ENCODE assay signal across 7 cellular contexts in the genomic region with DNA sequence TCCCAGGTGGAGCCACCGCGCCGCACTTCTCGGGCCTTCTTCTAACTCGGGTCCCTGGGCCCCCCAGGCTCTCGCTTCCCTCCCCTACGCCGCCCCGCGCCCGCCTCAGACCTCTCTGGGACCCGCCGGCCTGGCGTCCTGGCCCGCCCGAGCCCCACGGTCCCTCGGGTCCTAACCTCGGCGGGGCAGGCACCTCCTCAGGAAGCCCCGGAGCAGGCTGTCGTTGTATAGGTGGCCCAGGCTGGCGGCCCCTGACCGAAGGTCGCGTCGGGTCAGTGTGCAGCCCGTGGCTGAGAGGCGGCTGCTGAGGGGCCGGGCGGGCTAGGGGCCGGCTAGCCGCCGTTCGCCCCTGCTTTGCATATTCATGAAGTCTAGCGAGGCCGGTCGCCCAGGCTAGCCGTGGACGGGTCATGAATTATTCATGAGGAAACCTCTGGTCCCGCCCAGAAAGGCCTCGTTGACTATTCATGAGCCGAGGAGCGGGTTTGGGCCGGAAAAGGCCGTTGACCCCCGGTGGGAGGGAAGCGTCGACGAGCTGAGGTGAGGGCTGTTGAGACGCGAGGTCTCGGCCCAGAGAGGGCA. TPM values are rescaled to one million over a fixed set of nuclear protein-coding genes. Genes with fewer than 3 reads are reported as not detected.
DNase-seq lines count a peak whose midpoint lies in the region; ATAC-seq and TF ChIP-seq lines count a peak whose summit lies in the region.

A gene with protein sequence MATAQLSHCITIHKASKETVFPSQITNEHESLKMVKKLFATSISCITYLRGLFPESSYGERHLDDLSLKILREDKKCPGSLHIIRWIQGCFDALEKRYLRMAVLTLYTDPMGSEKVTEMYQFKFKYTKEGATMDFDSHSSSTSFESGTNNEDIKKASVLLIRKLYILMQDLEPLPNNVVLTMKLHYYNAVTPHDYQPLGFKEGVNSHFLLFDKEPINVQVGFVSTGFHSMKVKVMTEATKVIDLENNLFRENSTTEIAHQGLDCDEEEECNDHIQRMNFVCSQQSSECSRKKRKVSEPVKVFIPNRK (plus strand): TSS at position 513 of the 582 bp plus-strand sequence. CDS start 13,489 bp downstream, outside the sequence.

- H3K27ac Mint-ChIP-seq in stimulated activated naive B cell treated with anti-CD40 and anti-IgM and Interleukin-4, amounts not matched to agents 10 μg/mL and 1 μg/mL and 100 μg/mL, for 72 hours, result peak within 1 kb of the TSS; percentile 51

- peaks cover 8 to 17% of the 10 kb centered on the region in 2 donors for H3K4me1 Mint-ChIP-seq in stimulated activated naive B cell treated with anti-CD40 and anti-IgM and Interleukin-4, amounts not matched to agents 10 μg/mL and 1 μg/mL and 100 μg/mL, for 72 hours

- no peaks in the 10 kb centered on the region for H3K36me3 Mint-ChIP-seq in stimulated activated naive B cell treated with anti-CD40 and anti-IgM and Interleukin-4, amounts not matched to agents 10 μg/mL and 1 μg/mL and 100 μg/mL, for 72 hours

- H3K4me1 ChIP-seq in HUES6 (ENCODE audit: control insufficient read depth, insufficient read depth, low read length) (peaks cover 12% of the 10 kb centered on the region; the same call in 1 of the 2 replicates), colonic mucosa (no peaks in the 10 kb centered on the region)

- peak within 1 kb of the TSS; percentile 68 to 74 for H3K4me3 Mint-ChIP-seq in stimulated activated naive B cell treated with anti-CD40 and anti-IgM and Interleukin-4, amounts not matched to agents 10 μg/mL and 1 μg/mL and 100 μg/mL, for 72 hours

- peaks cover 28 to 38% of the 10 kb centered on the region in 2 donors for H3K27me3 Mint-ChIP-seq in stimulated activated naive B cell treated with anti-CD40 and anti-IgM and Interleukin-4, amounts not matched to agents 10 μg/mL and 1 μg/mL and 100 μg/mL, for 72 hours

- H3K9ac ChIP-seq in HUES6 (ENCODE audit: low read length) (no peak within 1 kb of the TSS), colonic mucosa (ENCODE audit: low read depth in 2 of 2, low read length in 2 of 2) (no peak within 1 kb of the TSS)

- intact Hi-C loops in left colon (cut with DNase I, micrococcal nuclease) (loop anchor here in 1 of 2 donors (10.0 kb wide), 2 partner anchors 385 to 445 kb away; no protein-coding TSS in a partner anchor), colonic mucosa (cut with DNase I) (loop anchor here (10.0 kb wide), 1 partner anchor 385 kb away; no protein-coding TSS in a partner anchor)

- ATAC-seq in left colon (peak; percentile 15), GM21423 (IDR thresholded peaks at IDR 0.05; ENCODE audit: unreplicated experiment) (no peak)
- peak; percentile 59 to 65 for ATAC-seq in stimulated activated naive B cell treated with anti-CD40 and anti-IgM and Interleukin-4, amounts not matched to agents 10 μg/mL and 1 μg/mL and 100 μg/mL, for 72 hours (replicated peaks)

- H3K27me3 ChIP-seq in HUES6 (ENCODE audit: control insufficient read depth, insufficient read depth, low read length), result no peaks in the 10 kb centered on the region; the same call in 1 of the 2 replicates
- H3K27me3 ChIP-seq in colonic mucosa, result no peaks in the 10 kb centered on the region

- TF ChIP-seq CTCF in colonic mucosa (IDR thresholded peaks at IDR 0.05), result no peak

- H3K36me3 ChIP-seq in HUES6 (ENCODE audit: control insufficient read depth, insufficient read depth, low read length) (no peaks in the 10 kb centered on the region), colonic mucosa (no peaks in the 10 kb centered on the region)

- H3K27ac ChIP-seq in HUES6 (ENCODE audit: low read depth, low read length) (no peak within 1 kb of the TSS), colonic mucosa (no peak within 1 kb of the TSS)

- H3K9me3 Mint-ChIP-seq in stimulated activated naive B cell treated with anti-CD40 and anti-IgM and Interleukin-4, amounts not matched to agents 10 μg/mL and 1 μg/mL and 100 μg/mL, for 72 hours, result peaks cover 0 to 3% of the 10 kb centered on the region in 2 donors

- DNase-seq in ecto neural progenitor cell (ENCODE audit: low spot score), result peak; percentile 94
- DNase-seq in left colon, result peak in 1 of 2 donors; percentile 24
- peak; percentile 2 for DNase-seq in stimulated activated naive B cell treated with anti-CD40 and anti-IgM and Interleukin-4, amounts not matched to agents 10 μg/mL and 1 μg/mL and 100 μg/mL, for 72 hours
- no peak for DNase-seq in NCI-H446 (lab: John Stamatoyannopoulos, UW)
- DNase-seq in colonic mucosa, result no peak

- H3K9me3 ChIP-seq in HUES6 (ENCODE audit: control insufficient read depth, insufficient read depth, low read depth, low read length), result peaks cover 4% of the 10 kb centered on the region
- no peaks in the 10 kb centered on the region for H3K9me3 ChIP-seq in colonic mucosa

- peak within 1 kb of the TSS; percentile 56; the same call in 1 of the 2 replicates for H3K4me3 ChIP-seq in HUES6 (ENCODE audit: low read depth, low read length)
- H3K4me3 ChIP-seq in colonic mucosa, result no peak within 1 kb of the TSS

RNA-seq across cellular contexts. Expression of the gene that starts here (rescaled TPM):
- not detected for total RNA-seq in left colon
- not detected for total RNA-seq in colonic mucosa

Comparison
In these comparisons a context has a peak if more than half of its experiments do, and no peak if none do; other contexts are left out.
1. Peak in ATAC-seq in left colon; RNA of the gene not detected or under 1 TPM.
2. DNase-seq: peak in ecto neural progenitor cell (single experiment) and stimulated activated naive B cell treated with anti-CD40 and anti-IgM and Interleukin-4, amounts not matched to agents 10 μg/mL and 1 μg/mL and 100 μg/mL, for 72 hours (single experiment); none in NCI-H446 (0 of 2) and colonic mucosa (single experiment).